In genomic region chr3:197428117-197428761, GRCh38 we compare ENCODE assay signal across 1 cellular context.
A peak's percentile ranks its signal among the peaks of the same experiment; 100 is the strongest.
TF ChIP-seq lines count a peak whose summit lies in the region.

No MANE protein-coding gene starts in this region.

TF ChIP-seq in K562, 482 proteins besides CTCF, POLR2A, EP300 and RAD21 (continued from another document and continues in another):
- TF ChIP-seq FOXO4 (CRISPR knock-in tag; IDR thresholded peaks at IDR 0.05) (no peak), POLR2AphosphoS5 (IDR thresholded peaks at IDR 0.05; ENCODE audit: control insufficient read depth, insufficient read depth, low read depth, low read length) (no peak), PHTF2 (CRISPR knock-in tag; IDR thresholded peaks at IDR 0.05) (no peak), HMBOX1 (IDR thresholded peaks at IDR 0.05) (peak; percentile 37; the same call in 1 of the 2 replicates), LARP7 (IDR thresholded peaks at IDR 0.05) (no peak), ZNF3 (CRISPR knock-in tag; IDR thresholded peaks at IDR 0.05) (no peak), NFXL1 (CRISPR knock-in tag; IDR thresholded peaks at IDR 0.05) (no peak), E2F5 (CRISPR knock-in tag; IDR thresholded peaks at IDR 0.05) (no peak), FOXJ3 (CRISPR knock-in tag; IDR thresholded peaks at IDR 0.05) (no peak), ZNF77 (CRISPR knock-in tag; IDR thresholded peaks at IDR 0.05) (no peak), ETS1 (conservative IDR thresholded peaks at IDR 0.05; ENCODE audit: control insufficient read depth, low read depth, low read length) (no peak), KAT7 (CRISPR knock-in tag; IDR thresholded peaks at IDR 0.05; ENCODE audit: borderline replicate concordance) (no peak), RCOR1 (IDR thresholded peaks at IDR 0.05; ENCODE audit: borderline replicate concordance in 1 of 2, low read depth in 2 of 2, low read length in 2 of 2) (0 out of 4 replicates have a peak, but pooled peaks of 1 of the 2 experiments have one; percentile 14), HNRNPK (IDR thresholded peaks at IDR 0.05; ENCODE audit: low read depth, low read length, poor library complexity, severe bottlenecking) (no peak), MLX (CRISPR knock-in tag; conservative IDR thresholded peaks at IDR 0.05) (no peak), SMARCE1 (IDR thresholded peaks at IDR 0.05) (no peak; the same call in 1 of the 2 replicates), TFAP4 (CRISPR knock-in tag; IDR thresholded peaks at IDR 0.05; ENCODE audit: borderline replicate concordance) (peak; percentile 75), SNAPC5 (CRISPR knock-in tag; IDR thresholded peaks at IDR 0.05) (no peak), TCF7 (IDR thresholded peaks at IDR 0.05; ENCODE audit: borderline replicate concordance) (no peak), SPI1 (IDR thresholded peaks at IDR 0.05; ENCODE audit: borderline replicate concordance, low read depth, low read length) (no peak), FOSL1 (tag; conservative IDR thresholded peaks at IDR 0.05) (no peak), ETV5 (CRISPR knock-in tag; IDR thresholded peaks at IDR 0.05; ENCODE audit: low read depth) (no peak), USF1 (CRISPR knock-in tag; IDR thresholded peaks at IDR 0.05) (peak; percentile 63; the same call in 1 of the 2 replicates), ZNF589 (CRISPR knock-in tag; IDR thresholded peaks at IDR 0.05; ENCODE audit: low read depth) (no peak), CUX1 (CRISPR knock-in tag; IDR thresholded peaks at IDR 0.05) (no peak), CHD4 (IDR thresholded peaks at IDR 0.05; ENCODE audit: insufficient read depth, insufficient replicate concordance, low read depth, low read length, poor library complexity, severe bottlenecking) (no peak), ETV6 (IDR thresholded peaks at IDR 0.05; ENCODE audit: borderline replicate concordance in 1 of 2, low read depth in 2 of 2, low read length in 1 of 2) (no peak), ETV6 (CRISPR knock-in tag; IDR thresholded peaks at IDR 0.05; ENCODE audit: borderline replicate concordance) (no peak), ZNF146 (CRISPR knock-in tag; IDR thresholded peaks at IDR 0.05; ENCODE audit: unreplicated experiment) (no peak), KDM2B (CRISPR knock-in tag; IDR thresholded peaks at IDR 0.05) (no peak), CBFB (CRISPR knock-in tag; IDR thresholded peaks at IDR 0.05) (no peak), THRA (IDR thresholded peaks at IDR 0.05) (no peak), SRF (CRISPR knock-in tag; IDR thresholded peaks at IDR 0.05) (no peak), OTX1 (CRISPR knock-in tag; IDR thresholded peaks at IDR 0.05) (no peak), BRF2 (IDR thresholded peaks at IDR 0.05; ENCODE audit: borderline replicate concordance, insufficient read depth, insufficient read length) (no peak), ESRRA (IDR thresholded peaks at IDR 0.05; ENCODE audit: borderline replicate concordance, low read depth) (no peak), UBTF (IDR thresholded peaks at IDR 0.05; ENCODE audit: borderline replicate concordance in 1 of 2, low read depth in 2 of 2, low read length in 2 of 2) (no peak), XRCC4 (IDR thresholded peaks at IDR 0.05; ENCODE audit: extremely low read depth, insufficient read depth, insufficient read length) (no peak), HDAC6 (IDR thresholded peaks at IDR 0.05; ENCODE audit: low read depth, low read length) (no peak), E2F3 (CRISPR knock-in tag; IDR thresholded peaks at IDR 0.05) (no peak), KLF1 (tag; IDR thresholded peaks at IDR 0.05) (peak; percentile 47; the same call in 1 of the 2 replicates), SAP30 (IDR thresholded peaks at IDR 0.05; ENCODE audit: borderline replicate concordance, insufficient read depth, low read depth, low read length, poor library complexity, severe bottlenecking) (no peak)
